In genomic region chr9:7811679-7812078, GRCh38 we compare ENCODE assay signal across 16 cellular contexts. TPM values are rescaled to one million over a fixed set of nuclear protein-coding genes. Genes with fewer than 3 reads are reported as not detected.
DNase-seq lines count a peak whose midpoint lies in the region; ATAC-seq, FAIRE-seq and TF ChIP-seq lines count a peak whose summit lies in the region.
"Had no signal": no experiment of that assay in that cellular context is flagged by ENCODE, and none has a peak within 500 bp of the region (broad histone marks: within the 10 kb centered on the region; RNA-seq: fewer than 3 reads in every experiment).

No MANE protein-coding gene starts in this region.

- no peaks in the 10 kb centered on the region for H3K9me3 Mint-ChIP-seq in activated naive CD4-positive, alpha-beta T cell treated with anti-CD3 and anti-CD28 coated beads for 36 hours

- 4 to 25% methylated on average over 3 of the region's 3 CpGs for WGBS in transverse colon (ENCODE audit: low coverage in 1 of 2), 2 donors
- WGBS in heart right ventricle, 2 donors, result 68 to 70% methylated on average over 3 of the region's 3 CpGs

- no peaks in the 10 kb centered on the region for H3K27me3 Mint-ChIP-seq in activated naive CD4-positive, alpha-beta T cell treated with anti-CD3 and anti-CD28 coated beads for 36 hours (ENCODE audit: low read depth)

- in situ Hi-C loops in transverse colon (cut with MboI; ENCODE audit: low pct_ligation_motif_present in 1 of 4, low pct_unique_long_range_greater_than_20kb in 1 of 4, low sequenced_read_pairs in 3 of 4), result no loop called here

- H3K9me3 ChIP-seq in transverse colon (no peaks in the 10 kb centered on the region), heart right ventricle (no peaks in the 10 kb centered on the region)
- H3K9me3 ChIP-seq: SK-N-SH had no signal

- H3K27me3 ChIP-seq in transverse colon (no peaks in the 10 kb centered on the region), heart right ventricle (no peaks in the 10 kb centered on the region)

- intact Hi-C loops in transverse colon (cut with DNase I; ENCODE audit: low total_unique reads), result no loop called here
- intact Hi-C loops in activated naive CD4-positive, alpha-beta T cell treated with anti-CD3 and anti-CD28 coated beads for 36 hours (cut with micrococcal nuclease), result no loop called here
- intact Hi-C loops in heart right ventricle (cut with DNase I), result no loop called here

- H3K27ac Mint-ChIP-seq in activated naive CD4-positive, alpha-beta T cell treated with anti-CD3 and anti-CD28 coated beads for 36 hours, result no peak overlapping the region

- H3K36me3 ChIP-seq in transverse colon (no peaks in the 10 kb centered on the region), heart right ventricle (no peaks in the 10 kb centered on the region)

- TF ChIP-seq POLR2A in transverse colon (IDR thresholded peaks at IDR 0.05), result no peak

- H3K4me3 ChIP-seq in transverse colon, result no peak overlapping the region
- H3K4me3 ChIP-seq in heart right ventricle, result no peak overlapping the region

- DNase-seq in NCI-H526 (lab: John Stamatoyannopoulos, UW) (peak; percentile 13 to 14), NCI-H526 treated with DMSO at 0.1 percent for 48 hours (lab: John Stamatoyannopoulos, UW) (no peak), KG1 (lab: John Stamatoyannopoulos, UW) (peak; percentile 4), transverse colon (no peak), heart right ventricle (no peak)
- DNase-seq in activated naive CD4-positive, alpha-beta T cell treated with anti-CD3 and anti-CD28 coated beads for 36 hours, result no peak
- DNase-seq: Calu3, H7, NCI-H1105, NCI-H2029, SK-N-SH, T-helper 1 cell had no signal

- peak; percentile 24 for FAIRE-seq in colon (lab: Jason Lieb, UNC)

- no peaks in the 10 kb centered on the region for H3K36me3 Mint-ChIP-seq in activated naive CD4-positive, alpha-beta T cell treated with anti-CD3 and anti-CD28 coated beads for 36 hours (ENCODE audit: low read depth)

- peak overlapping the region; percentile 40 to 71 (median 46) for H3K27ac ChIP-seq in transverse colon
- H3K27ac ChIP-seq in heart right ventricle, result no peak overlapping the region
- H3K27ac ChIP-seq: KMS-11 had no signal

- TF ChIP-seq EP300 in transverse colon (IDR thresholded peaks at IDR 0.05; ENCODE audit: low read depth), result no peak

- H3K4me1 ChIP-seq in transverse colon (peaks cover 0 to 35% (median 11%) of the 10 kb centered on the region in 4 donors), heart right ventricle (no peaks in the 10 kb centered on the region)

- ATAC-seq in heart right ventricle, result no peak
- ATAC-seq: Panc1, Right ventricle myocardium inferior had no signal

- TF ChIP-seq CTCF in transverse colon (IDR thresholded peaks at IDR 0.05), result no peak
- TF ChIP-seq CTCF in heart right ventricle (IDR thresholded peaks at IDR 0.05), result no peak

- no peak overlapping the region for H3K4me3 Mint-ChIP-seq in activated naive CD4-positive, alpha-beta T cell treated with anti-CD3 and anti-CD28 coated beads for 36 hours

- no peaks in the 10 kb centered on the region for H3K4me1 Mint-ChIP-seq in activated naive CD4-positive, alpha-beta T cell treated with anti-CD3 and anti-CD28 coated beads for 36 hours (ENCODE audit: low read depth)

- CTCF ChIA-PET in activated naive CD4-positive, alpha-beta T cell treated with anti-CD3 and anti-CD28 coated beads for 36 hours (lab: Charles Lee), result no interaction called here

RNA-seq across cellular contexts. Expression of gene DMAC1, which starts 12.1 kb away (rescaled TPM):
- total RNA-seq in transverse colon, result 10 to 100 TPM in 3 of 4 donors, 1 to 10 TPM in 1; 6.0 to 19.4 (median 16.5) TPM
- 10 to 100 TPM; 51.1 to 52.1 TPM for total RNA-seq in activated naive CD4-positive, alpha-beta T cell treated with anti-CD3 and anti-CD28 coated beads for 36 hours
- 100 to 1,000 TPM; 121 to 172 (median 150) TPM for total RNA-seq in heart right ventricle
- 10 to 100 TPM; 22.1 to 32.8 TPM for polyA plus RNA-seq in heart right ventricle

Comparison
In these comparisons a context has a peak if more than half of its experiments do, and no peak if none do; other contexts are left out.
1. DNase-seq: peak in NCI-H526 (2 of 2) and KG1 (single experiment); none in NCI-H526 treated with DMSO at 0.1 percent for 48 hours (single experiment), transverse colon (single experiment), activated naive CD4-positive, alpha-beta T cell treated with anti-CD3 and anti-CD28 coated beads for 36 hours (single experiment) and heart right ventricle (0 of 2).
2. H3K27ac ChIP-seq: peak in transverse colon (4 of 4); none in heart right ventricle (0 of 10).